35 cellular contexts compared by ENCODE assay signal in genomic region chr16:14618566-14618965, GRCh38.
"Had no signal": no experiment of that assay in that cellular context is flagged by ENCODE, and none has a peak within 500 bp of the region (broad histone marks: within the 10 kb centered on the region; RNA-seq: fewer than 3 reads in every experiment).

No MANE protein-coding gene starts in this region.

- H3K4me3 ChIP-seq: MG63 had no signal

- DNase-seq: Karpas-422, Kasumi-1, MG63, MM.1S, MV-4-11, NCI-H1048, NCI-H1092, NCI-H1092 treated with DMSO at 0.1 percent for 48 hours, NCI-H1105, NCI-H1105 treated with DMSO at 0.1 percent for 48 hours, NCI-H1417, NCI-H1417 treated with DMSO at 0.1 percent for 48 hours, NCI-H1436, NCI-H1436 treated with DMSO at 0.1 percent for 48 hours, NCI-H146, NCI-H1694, NCI-H1694 treated with DMSO at 0.1 percent for 48 hours, NCI-H187, NCI-H187 treated with DMSO at 0.1 percent for 48 hours, NCI-H1930, NCI-H2029, NCI-H2029 treated with DMSO at 0.1 percent for 48 hours, NCI-H2081, NCI-H2081 treated with DMSO at 0.1 percent for 48 hours, NCI-H2107, NCI-H2171, NCI-H2171 treated with DMSO at 0.1 percent for 48 hours, NCI-H2227 treated with DMSO at 0.1 percent for 48 hours, NCI-H226, NCI-H345, NCI-H446, NCI-H446 treated with DMSO at 0.1 percent for 48 hours, NCI-H510A, NCI-H510A treated with DMSO at 0.1 percent for 48 hours had no signal

- H3K9me3 ChIP-seq: MG63 had no signal

- H3K27me3 ChIP-seq: MG63 had no signal

- H3K27ac ChIP-seq: KMS-11 had no signal
